ENCODE assay signal across 8 cellular contexts in genomic region chr14:74921987-74922751, GRCh38. TPM values are rescaled to one million over a fixed set of nuclear protein-coding genes. Genes with fewer than 3 reads are reported as not detected.
DNase-seq lines count a peak whose midpoint lies in the region; ATAC-seq and TF ChIP-seq lines count a peak whose summit lies in the region.

No MANE protein-coding gene starts in this region.

- H2AFZ ChIP-seq in parathyroid adenoma = peak overlapping the region; percentile 96

- H3K9me3 ChIP-seq in Peyer's patch (no peaks in the 10 kb centered on the region), parathyroid adenoma (ENCODE audit: control insufficient read depth, low read length) (no peaks in the 10 kb centered on the region)

- H3K4me1 ChIP-seq in Peyer's patch (peaks cover 0 to 11% (median 2%) of the 10 kb centered on the region in 4 donors), parathyroid adenoma (no peaks in the 10 kb centered on the region)

- H3K27me3 ChIP-seq in Peyer's patch = no peaks in the 10 kb centered on the region
- H3K27me3 ChIP-seq in parathyroid adenoma (ENCODE audit: control insufficient read depth, insufficient read depth, low read length) = no peaks in the 10 kb centered on the region

- H3K9ac ChIP-seq in parathyroid adenoma = no peak overlapping the region

- peak overlapping the region in 1 of 4 donors; percentile 71 for H3K27ac ChIP-seq in Peyer's patch
- H3K27ac ChIP-seq in parathyroid adenoma = no peak overlapping the region

- no peak for TF ChIP-seq POLR2A in Peyer's patch (IDR thresholded peaks at IDR 0.05)

- no peaks in the 10 kb centered on the region for H3K36me3 ChIP-seq in Peyer's patch
- no peaks in the 10 kb centered on the region for H3K36me3 ChIP-seq in parathyroid adenoma (ENCODE audit: control insufficient read depth, insufficient read depth, low read length)

- DNase-seq in GM10266 (ENCODE audit: extremely low spot score) (peak; percentile 18), Peyer's patch (peak in 1 of 3 donors; percentile 33), epithelial cell of proximal tubule (ENCODE audit: low read depth) (no peak), NCI-H345 (lab: John Stamatoyannopoulos, UW) (no peak), AG08396 (ENCODE audit: low spot score) (no peak), iPS-NIHi7 (ENCODE audit: extremely low spot score) (no peak)

- no peaks in the 10 kb centered on the region for H3K79me2 ChIP-seq in parathyroid adenoma

- ATAC-seq in GM21367 (IDR thresholded peaks at IDR 0.05; ENCODE audit: unreplicated experiment) = no peak

- TF ChIP-seq CTCF in GM10266 (IDR thresholded peaks at IDR 0.05; ENCODE audit: control insufficient read depth, insufficient read depth, low read depth, missing control alignments) (no peak), Peyer's patch (IDR thresholded peaks at IDR 0.05) (no peak), epithelial cell of proximal tubule (conservative IDR thresholded peaks at IDR 0.05; ENCODE audit: low read depth, low read length) (no peak), parathyroid adenoma (IDR thresholded peaks at IDR 0.05) (no peak)

- H3K4me2 ChIP-seq in parathyroid adenoma (ENCODE audit: low read length) = peak overlapping the region; percentile 84

- peak overlapping the region; percentile 58 to 68 (median 66) for H3K4me3 ChIP-seq in Peyer's patch
- H3K4me3 ChIP-seq in epithelial cell of proximal tubule (ENCODE audit: low read depth, low read length) = peak overlapping the region; percentile 75
- H3K4me3 ChIP-seq in parathyroid adenoma (ENCODE audit: low read depth, low read length) = peak overlapping the region; percentile 65

RNA-seq across cellular contexts. Expression of gene RPS6KL1, which starts 0.9 kb away (rescaled TPM):
- total RNA-seq in Peyer's patch (10 to 100 TPM in 1 of 4 donors, 1 to 10 TPM in 3; 4.2 to 12.7 (median 6.7) TPM), epithelial cell of proximal tubule (18.7 and 21.3 TPM in 2 replicates)

RNA-seq across cellular contexts. Expression of gene PGF, which starts 33.2 kb away (rescaled TPM):
- 10 to 100 TPM in 2 of 4 donors, 1 to 10 TPM in 2; 7.3 to 28.1 (median 10.8) TPM for total RNA-seq in Peyer's patch
- total RNA-seq in epithelial cell of proximal tubule = 6.1 and 7.0 TPM in 2 replicates

RNA-seq across cellular contexts. Expression of gene DLST, which starts 40.5 kb away (rescaled TPM):
- 100 to 1,000 TPM; 128 to 163 (median 154) TPM for total RNA-seq in Peyer's patch
- 58.6 and 91.8 TPM in 2 replicates for total RNA-seq in epithelial cell of proximal tubule

RNA-seq across cellular contexts. Expression of gene PROX2, which starts 46.2 kb away (rescaled TPM):
- total RNA-seq in Peyer's patch (not detected), epithelial cell of proximal tubule (not detected in 2 replicates)
